ENCODE assay signal across 16 cellular contexts in genomic region chr13:71922191-71922590, GRCh38. TPM values are rescaled to one million over a fixed set of nuclear protein-coding genes. Genes with fewer than 3 reads are reported as not detected.
"Had no signal": no experiment of that assay in that cellular context is flagged by ENCODE, and none has a peak within 500 bp of the region (broad histone marks: within the 10 kb centered on the region; RNA-seq: fewer than 3 reads in every experiment).

No MANE protein-coding gene starts in this region.

- H3K9me3 Mint-ChIP-seq: activated T-helper 1 cell treated with anti-CD3 and anti-CD28 coated beads, Interleukin-12 subunit alpha, Interleukin-12 subunit beta, Interleukin-2, Interleukin-4 antibody, amounts not matched to agents 30 ng/mL and 10 ng/mL and 1 ng/mL, durations not matched to agents 14 hours and 24 hours and 36 hours had no signal

- H3K27ac Mint-ChIP-seq: activated CD8-positive, alpha-beta T cell treated with anti-CD3 and anti-CD28 coated beads, Interleukin-2, amount 10 ng/mL, durations not matched to agents 7 days and 5 days; activated T-helper 1 cell treated with anti-CD3 and anti-CD28 coated beads, Interleukin-12 subunit alpha, Interleukin-12 subunit beta, Interleukin-2, Interleukin-4 antibody, amounts not matched to agents 30 ng/mL and 10 ng/mL and 1 ng/mL, durations not matched to agents 14 hours and 24 hours and 36 hours; naive thymus-derived CD4-positive, alpha-beta T cell had no signal

- H3K4me3 Mint-ChIP-seq: activated CD8-positive, alpha-beta T cell treated with anti-CD3 and anti-CD28 coated beads, Interleukin-2, amount 10 ng/mL, durations not matched to agents 7 days and 5 days; activated T-helper 1 cell treated with anti-CD3 and anti-CD28 coated beads, Interleukin-12 subunit alpha, Interleukin-12 subunit beta, Interleukin-2, Interleukin-4 antibody, amounts not matched to agents 30 ng/mL and 10 ng/mL and 1 ng/mL, durations not matched to agents 14 hours and 24 hours and 36 hours; naive thymus-derived CD4-positive, alpha-beta T cell had no signal

- H3K27ac ChIP-seq: coronary artery, neutrophil, stomach, thoracic aorta had no signal

- H3K36me3 Mint-ChIP-seq: naive thymus-derived CD4-positive, alpha-beta T cell had no signal

- H3K27me3 ChIP-seq: neutrophil, stomach had no signal

- H3K9me3 ChIP-seq: neutrophil, stomach, thoracic aorta had no signal

- H3K36me3 ChIP-seq: neutrophil, stomach, thoracic aorta had no signal

- H3K4me1 Mint-ChIP-seq: naive thymus-derived CD4-positive, alpha-beta T cell had no signal

- H3K4me3 ChIP-seq: coronary artery, lung, stomach, thoracic aorta had no signal

- DNase-seq: activated CD4-positive, alpha-beta T cell treated with anti-CD3 and anti-CD28 coated beads for 4 hours; activated CD8-positive, alpha-beta T cell treated with anti-CD3 and anti-CD28 coated beads, Interleukin-2, amount 10 ng/mL, durations not matched to agents 7 days and 5 days; activated naive CD4-positive, alpha-beta T cell treated with Interleukin-2 at 50 U/mL for 16 hours; caudate nucleus; effector CD8-positive, alpha-beta T cell; glutamatergic neuron; left colon; naive thymus-derived CD4-positive, alpha-beta T cell; stimulated activated CD4-positive, alpha-beta T cell treated with anti-CD3 and anti-CD28 coated beads, Interleukin-4, amount 100 ng/mL, for 4 hours; stomach; T-helper 9 cell had no signal

- H3K27me3 Mint-ChIP-seq: naive thymus-derived CD4-positive, alpha-beta T cell had no signal

- ATAC-seq: activated CD8-positive, alpha-beta T cell treated with anti-CD3 and anti-CD28 coated beads, Interleukin-2, amount 10 ng/mL, durations not matched to agents 7 days and 5 days; left colon; naive thymus-derived CD4-positive, alpha-beta T cell had no signal

- H3K4me1 ChIP-seq: stomach had no signal

RNA-seq across cellular contexts. Expression of gene DACH1, which starts 55.2 kb away (rescaled TPM):
- total RNA-seq: activated CD8-positive, alpha-beta T cell treated with anti-CD3 and anti-CD28 coated beads, Interleukin-2, amount 10 ng/mL, durations not matched to agents 7 days and 5 days; activated T-helper 1 cell treated with anti-CD3 and anti-CD28 coated beads, Interleukin-12 subunit alpha, Interleukin-12 subunit beta, Interleukin-2, Interleukin-4 antibody, amounts not matched to agents 30 ng/mL and 10 ng/mL and 1 ng/mL, durations not matched to agents 14 hours and 24 hours and 36 hours had no signal
